14 cellular contexts compared by ENCODE assay signal in genomic region chr3:159667261-159667660, GRCh38.
A peak's percentile ranks its signal among the peaks of the same experiment; 100 is the strongest.
DNase-seq lines count a peak whose midpoint lies in the region; FAIRE-seq and TF ChIP-seq lines count a peak whose summit lies in the region.
"Had no signal": no experiment of that assay in that cellular context is flagged by ENCODE, and none has a peak within 500 bp of the region (broad histone marks: within the 10 kb centered on the region; RNA-seq: fewer than 3 reads in every experiment).

No MANE protein-coding gene starts in this region.

- TF ChIP-seq POLR2A in H54 (IDR thresholded peaks at IDR 0.05; ENCODE audit: low read depth, low read length): no peak

- DNase-seq in AG08396 (ENCODE audit: low spot score) (peak; percentile 20), HCEC 1CT (peak; percentile 12), RPMI7951 (ENCODE audit: low read depth) (peak; percentile 39), hepatic stellate cell (ENCODE audit: low spot score) (peak; percentile 9), ureter (ENCODE audit: low spot score) (no peak), Kasumi-1 (lab: John Stamatoyannopoulos, UW) (no peak), globus pallidus (ENCODE audit: low spot score) (no peak), H54 (ENCODE audit: insufficient read length, low spot score) (no peak)
- DNase-seq: 8988T; CD8-positive, alpha-beta T cell; DMS53; H9; NCI-H1105 treated with DMSO at 0.1 percent for 48 hours; NCI-H1694 treated with DMSO at 0.1 percent for 48 hours had no signal

- no peak for FAIRE-seq in H54 (lab: Jason Lieb, UNC)

Comparison
In these comparisons a context has a peak if more than half of its experiments do, and no peak if none do; other contexts are left out.
1. DNase-seq: peak in AG08396 (single experiment), HCEC 1CT (single experiment), RPMI7951 (single experiment) and hepatic stellate cell (single experiment); none in ureter (single experiment), Kasumi-1 (0 of 2), globus pallidus (single experiment) and H54 (single experiment).